ENCODE assay signal across 20 cellular contexts in genomic region chr20:58037631-58038030, GRCh38.
A peak's percentile ranks its signal among the peaks of the same experiment; 100 is the strongest.
DNase-seq lines count a peak whose midpoint lies in the region; ATAC-seq, FAIRE-seq and TF ChIP-seq lines count a peak whose summit lies in the region.
"Had no signal": no experiment of that assay in that cellular context is flagged by ENCODE, and none has a peak within 500 bp of the region (broad histone marks: within the 10 kb centered on the region; RNA-seq: fewer than 3 reads in every experiment).

No MANE protein-coding gene starts in this region.

- TF ChIP-seq EP300 in esophagus muscularis mucosa (IDR thresholded peaks at IDR 0.05) = no peak
- TF ChIP-seq EP300 in tibial nerve (IDR thresholded peaks at IDR 0.05) = no peak

- TF ChIP-seq POLR2A in esophagus muscularis mucosa (IDR thresholded peaks at IDR 0.05; ENCODE audit: low read depth) (no peak), tibial nerve (IDR thresholded peaks at IDR 0.05) (no peak)

- H3K36me3 Mint-ChIP-seq in neural crest cell (ENCODE audit: low read depth) = no peaks in the 10 kb centered on the region
- H3K36me3 Mint-ChIP-seq: CD14-positive monocyte; CD4-positive, alpha-beta memory T cell had no signal

- ATAC-seq in GM18858 (IDR thresholded peaks at IDR 0.05; ENCODE audit: unreplicated experiment) = no peak
- ATAC-seq: GM23338 had no signal

- H3K4me3 ChIP-seq in esophagus muscularis mucosa = no peak overlapping the region
- no peak overlapping the region for H3K4me3 ChIP-seq in tibial nerve
- H3K4me3 ChIP-seq: GM23338 had no signal

- peaks cover 18% of the 10 kb centered on the region for H3K4me1 Mint-ChIP-seq in neural crest cell
- H3K4me1 Mint-ChIP-seq: CD14-positive monocyte had no signal

- no peaks in the 10 kb centered on the region for H3K9me3 Mint-ChIP-seq in neural crest cell

- no peak for DNase-seq in HTR-8/SVneo (ENCODE audit: insufficient read length, low spot score)
- peak; percentile 85 for DNase-seq in esophagus muscularis mucosa (ENCODE audit: extremely low spot score)
- DNase-seq in neural crest cell (ENCODE audit: low read depth, low spot score) = no peak
- DNase-seq in tibial nerve (ENCODE audit: low spot score in 2 of 2) = no peak
- DNase-seq in SK-N-DZ (ENCODE audit: low spot score) = no peak
- DNase-seq in activated CD8-positive, alpha-beta memory T cell treated with anti-CD3 and anti-CD28 coated beads, Interleukin-2, amount 50 U/mL, for 48 hours = no peak
- DNase-seq: ACHN; BE2C; CD4-positive, alpha-beta memory T cell; DMS153; DMS79; GDM1; HCEC 1CT had no signal

- H3K27me3 ChIP-seq in esophagus muscularis mucosa (peaks cover 0 to 4% (median 0%) of the 10 kb centered on the region in 4 donors), tibial nerve (no peaks in the 10 kb centered on the region)
- H3K27me3 ChIP-seq: BE2C had no signal

- peak overlapping the region; percentile 64 for H3K27ac Mint-ChIP-seq in neural crest cell (ENCODE audit: unreplicated experiment)
- H3K27ac Mint-ChIP-seq: CD14-positive monocyte; CD4-positive, alpha-beta memory T cell; GM23338 had no signal

- TF ChIP-seq CTCF in esophagus muscularis mucosa (IDR thresholded peaks at IDR 0.05) = no peak
- TF ChIP-seq CTCF in neural crest cell (conservative IDR thresholded peaks at IDR 0.05) = no peak
- TF ChIP-seq CTCF in tibial nerve (IDR thresholded peaks at IDR 0.05) = no peak

- H3K4me1 ChIP-seq in esophagus muscularis mucosa (peaks cover 0 to 3% (median 0%) of the 10 kb centered on the region in 4 donors), tibial nerve (peaks cover 0 to 37% (median 10%) of the 10 kb centered on the region in 4 donors)

- no peak overlapping the region for H3K4me3 Mint-ChIP-seq in neural crest cell
- H3K4me3 Mint-ChIP-seq: CD14-positive monocyte; CD4-positive, alpha-beta memory T cell; GM23338 had no signal

- intact Hi-C loops in esophagus muscularis mucosa (cut with DNase I) = no loop called here

- no peak overlapping the region for H3K27ac ChIP-seq in esophagus muscularis mucosa (replicated peaks in 1 of 4)
- peak overlapping the region in 3 of 4 donors; percentile 48 to 85 (median 78) for H3K27ac ChIP-seq in tibial nerve

- H3K9me3 ChIP-seq in esophagus muscularis mucosa (no peaks in the 10 kb centered on the region), tibial nerve (no peaks in the 10 kb centered on the region)
- H3K9me3 ChIP-seq: BE2C had no signal

- H3K36me3 ChIP-seq in esophagus muscularis mucosa (no peaks in the 10 kb centered on the region), tibial nerve (no peaks in the 10 kb centered on the region)
- H3K36me3 ChIP-seq: BE2C had no signal

- peak; percentile 79 for FAIRE-seq in HTR-8/SVneo (lab: Jason Lieb, UNC)
- FAIRE-seq: A204.1, GM12892, GM18507, H54 had no signal

- peaks cover 9% of the 10 kb centered on the region for H3K27me3 Mint-ChIP-seq in neural crest cell (ENCODE audit: low read depth)

- WGBS in esophagus muscularis mucosa = 100% methylated on average over 2 of the region's 2 CpGs
- WGBS in tibial nerve, 2 donors = 90 to 97% methylated on average over 2 of the region's 2 CpGs

Comparison
In these comparisons a context has a peak if more than half of its experiments do, and no peak if none do; other contexts are left out.
1. H3K27ac ChIP-seq: peak in tibial nerve (3 of 4); none in esophagus muscularis mucosa (0 of 4).